12 cellular contexts compared by ENCODE assay signal in the genomic region with DNA sequence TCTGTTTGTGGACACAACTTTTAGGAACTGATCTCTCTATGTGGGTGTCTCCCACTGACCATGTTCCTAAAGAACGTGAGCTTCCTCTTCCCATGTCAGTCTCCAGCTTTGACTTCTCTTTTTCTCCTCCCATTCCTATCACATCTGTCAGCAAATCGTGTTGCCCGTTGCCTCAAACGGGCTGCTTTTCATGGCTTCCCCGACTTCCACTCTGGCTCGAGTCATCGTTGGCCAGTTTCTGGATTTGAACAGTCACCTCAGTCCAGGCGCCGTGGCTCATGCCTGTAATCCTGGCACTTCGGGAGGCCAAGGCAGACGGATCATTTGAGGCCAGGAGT. TPM values are rescaled to one million over a fixed set of nuclear protein-coding genes. Genes with fewer than 3 reads are reported as not detected.
DNase-seq lines count a peak whose midpoint lies in the region; ATAC-seq and TF ChIP-seq lines count a peak whose summit lies in the region.
"Had no signal": no experiment of that assay in that cellular context is flagged by ENCODE, and none has a peak within 500 bp of the region (broad histone marks: within the 10 kb centered on the region; RNA-seq: fewer than 3 reads in every experiment).

No MANE protein-coding gene starts in this region.

- H3K36me3 Mint-ChIP-seq in activated naive CD4-positive, alpha-beta T cell treated with anti-CD3 and anti-CD28 coated beads for 36 hours (ENCODE audit: low read depth): peaks cover 12% of the 10 kb centered on the region

- intact Hi-C loops in activated naive CD4-positive, alpha-beta T cell treated with anti-CD3 and anti-CD28 coated beads for 36 hours (cut with micrococcal nuclease): loop anchor here (10.0 kb wide), 1 partner anchor 280 kb away; no protein-coding TSS in a partner anchor
- intact Hi-C loops in left cardiac atrium (cut with DNase I) (loop anchor here (10.0 kb wide), 2 partner anchors 60 to 100 kb away; no protein-coding TSS in a partner anchor), upper lobe of right lung (cut with DNase I) (no loop called here)

- no peaks in the 10 kb centered on the region for H3K9me3 ChIP-seq in upper lobe of right lung
- H3K9me3 ChIP-seq: spleen had no signal

- no peak overlapping the region for H3K4me3 ChIP-seq in upper lobe of right lung
- H3K4me3 ChIP-seq: spleen had no signal

- CTCF ChIA-PET in activated naive CD4-positive, alpha-beta T cell treated with anti-CD3 and anti-CD28 coated beads for 36 hours (lab: Charles Lee): no interaction called here

- H3K9me3 Mint-ChIP-seq in activated naive CD4-positive, alpha-beta T cell treated with anti-CD3 and anti-CD28 coated beads for 36 hours: no peaks in the 10 kb centered on the region

- H3K27ac ChIP-seq in upper lobe of right lung: peak overlapping the region; percentile 30

- no peaks in the 10 kb centered on the region for H3K36me3 ChIP-seq in upper lobe of right lung
- H3K36me3 ChIP-seq: spleen had no signal

- H3K27me3 Mint-ChIP-seq in activated naive CD4-positive, alpha-beta T cell treated with anti-CD3 and anti-CD28 coated beads for 36 hours (ENCODE audit: low read depth): no peaks in the 10 kb centered on the region

- DNase-seq in activated naive CD4-positive, alpha-beta T cell treated with anti-CD3 and anti-CD28 coated beads for 36 hours: no peak
- DNase-seq in activated naive CD4-positive, alpha-beta T cell (lab: John Stamatoyannopoulos, UW): no peak
- peak; percentile 50 for DNase-seq in UCSD-AML1 (lab: John Stamatoyannopoulos, UW; ENCODE audit: unreplicated experiment)
- peak; percentile 54 for DNase-seq in left cardiac atrium
- DNase-seq in upper lobe of right lung: no peak
- DNase-seq in T1000 (lab: John Stamatoyannopoulos, UW): no peak
- no peak for DNase-seq in effector CD8-positive, alpha-beta T cell (lab: John Stamatoyannopoulos, UW)
- DNase-seq: C1 segment of cervical spinal cord; central memory CD4-positive, alpha-beta T cell; NCI-H2029; spleen had no signal

- ATAC-seq in left cardiac atrium (peak; percentile 24 to 28), upper lobe of right lung (peak; percentile 79), GM18867 (IDR thresholded peaks at IDR 0.05; ENCODE audit: unreplicated experiment) (no peak)

- no peak overlapping the region for H3K4me3 Mint-ChIP-seq in activated naive CD4-positive, alpha-beta T cell treated with anti-CD3 and anti-CD28 coated beads for 36 hours

- H3K4me1 ChIP-seq in upper lobe of right lung: peaks cover 21% of the 10 kb centered on the region

- H3K27ac Mint-ChIP-seq in activated naive CD4-positive, alpha-beta T cell treated with anti-CD3 and anti-CD28 coated beads for 36 hours: peak overlapping the region; percentile 48

- no peak for TF ChIP-seq CTCF in upper lobe of right lung (IDR thresholded peaks at IDR 0.05)

- peaks cover 71% of the 10 kb centered on the region for H3K4me1 Mint-ChIP-seq in activated naive CD4-positive, alpha-beta T cell treated with anti-CD3 and anti-CD28 coated beads for 36 hours (ENCODE audit: low read depth)

- H3K27me3 ChIP-seq in upper lobe of right lung: no peaks in the 10 kb centered on the region
- H3K27me3 ChIP-seq: spleen had no signal

RNA-seq across cellular contexts. Expression of gene ABCC1, which starts 5.4 kb away (rescaled TPM):
- 10 to 100 TPM; 40.3 to 41.0 TPM for total RNA-seq in activated naive CD4-positive, alpha-beta T cell treated with anti-CD3 and anti-CD28 coated beads for 36 hours
- total RNA-seq in left cardiac atrium (10 to 100 TPM; 16.2 to 20.9 TPM), upper lobe of right lung (50.6 TPM)

Comparison
In these comparisons a context has a peak if more than half of its experiments do, and no peak if none do; other contexts are left out.
1. DNase-seq: peak in UCSD-AML1 (single experiment) and left cardiac atrium (single experiment); none in activated naive CD4-positive, alpha-beta T cell treated with anti-CD3 and anti-CD28 coated beads for 36 hours (single experiment), activated naive CD4-positive, alpha-beta T cell (0 of 4), upper lobe of right lung (single experiment), T1000 (single experiment) and effector CD8-positive, alpha-beta T cell (single experiment).